In the genomic region with DNA sequence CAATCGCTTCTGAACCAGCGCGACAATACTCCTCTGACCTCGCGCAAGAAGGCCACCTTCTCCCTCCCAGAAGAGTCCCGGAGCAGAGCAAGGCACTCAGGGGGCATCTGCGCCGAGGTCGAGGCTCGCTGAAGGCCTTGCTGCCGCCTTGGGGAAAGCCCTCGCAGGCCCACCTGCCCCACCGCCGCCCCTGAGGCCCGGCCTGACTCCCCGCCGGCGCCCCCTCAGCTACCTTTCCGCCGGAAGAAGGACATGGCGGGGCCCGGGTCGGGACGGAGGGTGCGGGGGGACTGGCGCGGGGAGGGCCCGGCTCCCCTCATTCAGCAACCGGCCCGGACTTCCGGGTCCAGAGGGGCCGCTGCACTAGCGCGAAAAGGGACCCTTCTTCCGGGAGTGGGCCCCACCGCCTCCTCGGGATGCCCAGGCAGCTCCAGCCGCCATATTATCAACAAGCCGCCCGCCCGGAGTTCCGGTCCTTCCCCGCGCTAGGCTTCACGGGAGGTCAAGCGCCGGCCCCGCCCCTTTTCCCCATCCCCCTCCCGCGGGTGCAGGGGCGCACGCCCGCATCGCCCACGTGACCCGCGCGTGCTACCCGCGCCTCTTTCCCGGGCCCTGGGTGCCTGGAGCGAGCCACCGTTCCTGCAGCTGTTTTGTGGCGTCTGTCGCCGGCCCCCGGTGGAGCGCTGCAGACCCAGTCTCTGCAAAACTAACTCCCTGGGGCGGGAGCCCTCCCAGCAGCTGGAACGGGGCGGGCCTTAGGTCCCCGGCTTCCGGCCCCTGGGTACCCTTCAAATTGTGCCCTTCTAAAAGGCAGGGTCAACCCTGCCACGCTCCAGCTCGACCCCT, we compare ENCODE assay signal across 8 cellular contexts. TPM values are rescaled to one million over a fixed set of nuclear protein-coding genes. Genes with fewer than 3 reads are reported as not detected.
DNase-seq lines count a peak whose midpoint lies in the region; ATAC-seq and TF ChIP-seq lines count a peak whose summit lies in the region.

Gene AKAP10, minus strand, starts transcription at position 469 of the 846 bp plus-strand sequence. Its CDS starts 149 bp downstream, at position 320.

- H3K4me1 ChIP-seq in heart left ventricle (peaks cover 0 to 60% (median 16%) of the 10 kb centered on the region in 12 donors), upper lobe of left lung (peaks cover 18 to 43% (median 28%) of the 10 kb centered on the region in 4 donors)

- peaks cover 21% of the 10 kb centered on the region for H3K36me3 Mint-ChIP-seq in activated naive CD8-positive, alpha-beta T cell treated with anti-CD3 and anti-CD28 coated beads, Interleukin-2, amount 50 U/mL, for 24 hours (ENCODE audit: low read depth)

- H3K9me3 Mint-ChIP-seq in activated naive CD8-positive, alpha-beta T cell treated with anti-CD3 and anti-CD28 coated beads, Interleukin-2, amount 50 U/mL, for 24 hours, result peaks cover 5% of the 10 kb centered on the region

- no peaks in the 10 kb centered on the region for H3K9me3 ChIP-seq in heart left ventricle
- H3K9me3 ChIP-seq in upper lobe of left lung, result no peaks in the 10 kb centered on the region

- ATAC-seq in HG02623 (IDR thresholded peaks at IDR 0.05; ENCODE audit: unreplicated experiment) (peak; percentile 77), heart left ventricle (peak; percentile 93 to 98 (median 98)), upper lobe of left lung (ENCODE audit: low FRiP score in 2 of 2) (peak; percentile 96 to 98)
- ATAC-seq in activated naive CD8-positive, alpha-beta T cell treated with anti-CD3 and anti-CD28 coated beads, Interleukin-2, amount 50 U/mL, for 24 hours, result peak; percentile 83

- TF ChIP-seq CTCF in GM12865 (IDR thresholded peaks at IDR 0.05; ENCODE audit: insufficient read depth, low read depth, low read length, missing control alignments) (no peak), heart left ventricle (IDR thresholded peaks at IDR 0.05) (peak in 1 of 12 donors; percentile 5), upper lobe of left lung (IDR thresholded peaks at IDR 0.05) (peak in 2 of 6 experiments; percentile 5 to 7)

- H3K36me3 ChIP-seq in heart left ventricle (peaks cover 0 to 12% (median 0%) of the 10 kb centered on the region in 9 donors), upper lobe of left lung (no peaks in the 10 kb centered on the region)

- WGBS in heart left ventricle, 4 donors, result 0 to 1% (median 0%) methylated on average over 21 to 75 of the region's 75 CpGs
- WGBS in upper lobe of left lung, 2 donors, result 0 to 1% methylated on average over 7 to 28 of the region's 75 CpGs

- H3K27me3 Mint-ChIP-seq in activated naive CD8-positive, alpha-beta T cell treated with anti-CD3 and anti-CD28 coated beads, Interleukin-2, amount 50 U/mL, for 24 hours, result no peaks in the 10 kb centered on the region

- TF ChIP-seq EP300 in upper lobe of left lung (IDR thresholded peaks at IDR 0.05), result peak in 1 of 4 donors; percentile 56

- H3K27ac Mint-ChIP-seq in activated naive CD8-positive, alpha-beta T cell treated with anti-CD3 and anti-CD28 coated beads, Interleukin-2, amount 50 U/mL, for 24 hours, result peak within 1 kb of the TSS; percentile 97

- TF ChIP-seq POLR2A in heart left ventricle (IDR thresholded peaks at IDR 0.05) (peak in 1 of 2 donors; percentile 56), upper lobe of left lung (IDR thresholded peaks at IDR 0.05) (peak in 2 of 4 donors; percentile 77 to 78)

- intact Hi-C loops in heart left ventricle (cut with DNase I), result no loop called here
- intact Hi-C loops in posterior cingulate gyrus (cut with DNase I), result loop anchor here (2.0 kb wide), 1 partner anchor 111 kb away; the partner anchor contains the start of gene ULK2

- H3K27me3 ChIP-seq in heart left ventricle, result no peaks in the 10 kb centered on the region
- H3K27me3 ChIP-seq in upper lobe of left lung, result no peaks in the 10 kb centered on the region

- H3K27ac ChIP-seq in heart left ventricle (peak within 1 kb of the TSS; percentile 81 to 99 (median 90)), upper lobe of left lung (peak within 1 kb of the TSS; percentile 93 to 98 (median 98))

- peak within 1 kb of the TSS; percentile 94 for H3K4me3 Mint-ChIP-seq in activated naive CD8-positive, alpha-beta T cell treated with anti-CD3 and anti-CD28 coated beads, Interleukin-2, amount 50 U/mL, for 24 hours

- peak within 1 kb of the TSS; percentile 88 for H3K4me3 ChIP-seq in GM12865 (ENCODE audit: low read depth, low read length)
- peak within 1 kb of the TSS; percentile 60 to 99 (median 92) for H3K4me3 ChIP-seq in heart left ventricle
- peak within 1 kb of the TSS; percentile 78 to 94 (median 90) for H3K4me3 ChIP-seq in upper lobe of left lung

- peaks cover 50% of the 10 kb centered on the region for H3K4me1 Mint-ChIP-seq in activated naive CD8-positive, alpha-beta T cell treated with anti-CD3 and anti-CD28 coated beads, Interleukin-2, amount 50 U/mL, for 24 hours

- DNase-seq in GM12865 (ENCODE audit: low read depth) (peak; percentile 95), NCI-H1105 (lab: John Stamatoyannopoulos, UW) (peak; percentile 93), SW480 (ENCODE audit: low spot score) (peak; percentile 83), heart left ventricle (peak; percentile 94 to 97 (median 95)), posterior cingulate gyrus (peak; percentile 86 to 99 (median 94)), upper lobe of left lung (peak; percentile 95 to 99)
- DNase-seq in activated naive CD8-positive, alpha-beta T cell treated with anti-CD3 and anti-CD28 coated beads, Interleukin-2, amount 50 U/mL, for 24 hours, result peak; percentile 99

RNA-seq across cellular contexts. Expression of gene AKAP10, which starts in this region (rescaled TPM):
- total RNA-seq in heart left ventricle, result 10 to 100 TPM; 11.2 to 25.0 (median 14.5) TPM
- polyA plus RNA-seq in heart left ventricle, result 1 to 10 TPM; 4.4 to 6.9 TPM
- 10 to 100 TPM; 13.4 to 40.3 (median 30.6) TPM for total RNA-seq in upper lobe of left lung

Comparison
In these comparisons a context has a peak if more than half of its experiments do, and no peak if none do; other contexts are left out.
1. Peak in every context shown above with its lines: DNase-seq, ATAC-seq, H3K4me3 ChIP-seq and H3K27ac ChIP-seq.